Comparison of ENCODE assay signal across 8 cellular contexts in the genomic region with DNA sequence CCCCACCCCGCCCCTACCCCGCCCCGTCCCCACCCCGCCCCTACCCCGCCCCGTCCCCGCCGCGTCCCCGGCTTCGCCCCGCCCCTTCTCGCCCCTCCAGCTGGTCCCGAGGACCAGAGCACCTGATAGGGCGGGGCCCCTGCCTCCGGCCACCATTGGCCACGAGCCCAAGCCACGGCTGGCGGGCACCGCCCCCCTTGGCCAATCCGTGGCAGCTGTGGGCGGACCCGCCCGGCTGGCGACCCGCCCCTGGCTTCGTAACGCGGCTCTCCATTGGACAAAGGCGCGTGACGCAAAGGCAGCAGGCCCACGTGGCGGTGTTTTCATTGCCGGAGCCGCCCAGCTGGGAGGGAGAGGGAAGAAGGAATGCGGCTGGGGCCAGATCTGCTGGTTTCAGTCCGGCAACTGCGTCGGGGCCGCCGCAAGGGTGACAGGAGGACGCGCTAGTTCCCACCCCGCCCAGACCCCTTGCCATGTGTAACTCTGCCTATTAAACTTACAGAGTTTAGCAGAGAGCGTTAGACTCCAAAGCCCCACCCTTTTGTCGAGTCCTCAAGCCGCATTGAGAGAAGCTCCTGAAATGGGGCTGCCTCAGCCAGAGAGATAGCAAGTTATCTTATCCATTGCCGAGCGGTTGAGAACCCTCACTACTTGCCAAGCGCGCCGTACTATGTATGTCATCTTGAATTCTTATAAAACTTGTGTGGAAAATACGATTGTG. TPM values are rescaled to one million over a fixed set of nuclear protein-coding genes. Genes with fewer than 3 reads are reported as not detected.
A peak's percentile ranks its signal among the peaks of the same experiment; 100 is the strongest.
DNase-seq lines count a peak whose midpoint lies in the region; ATAC-seq and TF ChIP-seq lines count a peak whose summit lies in the region.

No MANE protein-coding gene starts in this region.

- intact Hi-C loops in CD4-positive, alpha-beta T cell (cut with DNase I, micrococcal nuclease): loop anchor here (1.0 to 5.0 kb wide), 3 partner anchors 19 to 420 kb away; a partner anchor contains a TSS

- POLR2A ChIA-PET in CD4-positive, alpha-beta T cell (lab: Charles Lee): interaction anchor here (0.6 to 3.7 kb wide), 27 partner anchors 17 to 462 kb away, joined by 3 to 38 read pairs (median 5); a partner anchor contains a TSS

- peak overlapping the region; percentile 43 for H3K27ac ChIP-seq in CD4-positive, alpha-beta T cell (ENCODE audit: low read depth, low read length)

- no peaks in the 10 kb centered on the region for H3K36me3 Mint-ChIP-seq in CD4-positive, alpha-beta T cell (ENCODE audit: low read depth)

- peak overlapping the region; percentile 81 for H3K27ac Mint-ChIP-seq in CD4-positive, alpha-beta T cell

- peaks cover 51% of the 10 kb centered on the region for H3K4me1 Mint-ChIP-seq in CD4-positive, alpha-beta T cell (ENCODE audit: low read depth)

- peak overlapping the region; percentile 82 for H3K4me3 Mint-ChIP-seq in CD4-positive, alpha-beta T cell

- H3K27me3 ChIP-seq in CD4-positive, alpha-beta T cell (ENCODE audit: control insufficient read depth, insufficient read depth, low read length): no peaks in the 10 kb centered on the region

- no peaks in the 10 kb centered on the region for H3K27me3 Mint-ChIP-seq in CD4-positive, alpha-beta T cell

- CTCF ChIA-PET in CD4-positive, alpha-beta T cell (lab: Charles Lee): interaction anchor here (1.3 to 2.6 kb wide), 8 partner anchors 9 to 277 kb away, joined by 3 to 19 read pairs (median 6); no protein-coding TSS in a partner anchor

- DNase-seq in CD4-positive, alpha-beta T cell: peak; percentile 95 to 99 (median 98)
- DNase-seq in NCI-H82 treated with DMSO at 0.1 percent for 48 hours (lab: John Stamatoyannopoulos, UW; ENCODE audit: unreplicated experiment): peak; percentile 94
- peak; percentile 90 to 97 for DNase-seq in activated CD8-positive, alpha-beta memory T cell treated with anti-CD3 and anti-CD28 coated beads for 1 hour (ENCODE audit: extremely low read depth in 1 of 2, low read depth in 1 of 2)
- DNase-seq in effector CD8-positive, alpha-beta T cell (lab: John Stamatoyannopoulos, UW): peak; percentile 98
- peak; percentile 99 for DNase-seq in lung microvascular endothelial cell (ENCODE audit: low read depth in 2 of 2)
- DNase-seq in stimulated activated CD4-positive, alpha-beta T cell treated with anti-CD3 and anti-CD28 coated beads, TNF-alpha, amount 100 ng/mL, for 4 hours (ENCODE audit: low read depth in 3 of 3): peak; percentile 93 to 96 (median 96)

- peak; percentile 93 for ATAC-seq in CD4-positive, alpha-beta T cell (ENCODE audit: poor library complexity)
- ATAC-seq in GM19452 (IDR thresholded peaks at IDR 0.05; ENCODE audit: unreplicated experiment): peak; percentile 70
- ATAC-seq in HG03575 (IDR thresholded peaks at IDR 0.05; ENCODE audit: extremely low read depth, insufficient number of reproducible peaks, low FRiP score, unreplicated experiment): peak; percentile 25

- no peaks in the 10 kb centered on the region for H3K9me3 Mint-ChIP-seq in CD4-positive, alpha-beta T cell

- no peak for TF ChIP-seq CTCF in CD4-positive, alpha-beta T cell (IDR thresholded peaks at IDR 0.05)

- no peaks in the 10 kb centered on the region for H3K9me3 ChIP-seq in CD4-positive, alpha-beta T cell (ENCODE audit: control insufficient read depth, low read length)

RNA-seq across cellular contexts. Expression of a gene that starts 0.4 kb away (rescaled TPM):
- 1 to 10 TPM; 2.0 to 2.6 TPM for total RNA-seq in CD4-positive, alpha-beta T cell
- 49.5 and 96.8 TPM in 2 replicates for total RNA-seq in lung microvascular endothelial cell

RNA-seq across cellular contexts. Expression of a gene that starts 54.5 kb away (rescaled TPM):
- total RNA-seq in CD4-positive, alpha-beta T cell: 10 to 100 TPM; 88.8 to 89.1 TPM
- 225 and 352 TPM in 2 replicates for total RNA-seq in lung microvascular endothelial cell

Comparison
In these comparisons a context has a peak if more than half of its experiments do, and no peak if none do; other contexts are left out.
1. Peak in every context shown above with its lines: DNase-seq, ATAC-seq and H3K27ac ChIP-seq.
2. ATAC-seq: peak in every context shown above with its lines; median percentile 93 in CD4-positive, alpha-beta T cell; 70 in GM19452; 25 in HG03575.
3. RNA of a gene that starts 0.4 kb away (total RNA-seq): 49.5 to 96.8 TPM in lung microvascular endothelial cell; 2.0 to 2.6 TPM in CD4-positive, alpha-beta T cell; every median in the first group is over 10 times any median in the second.